Comparison of ENCODE assay signal across 11 cellular contexts in genomic region chr13:80141114-80141849, GRCh38.
DNase-seq lines count a peak whose midpoint lies in the region; ATAC-seq and TF ChIP-seq lines count a peak whose summit lies in the region.
"Had no signal": no experiment of that assay in that cellular context is flagged by ENCODE, and none has a peak within 500 bp of the region (broad histone marks: within the 10 kb centered on the region; RNA-seq: fewer than 3 reads in every experiment).

No MANE protein-coding gene starts in this region.

- H3K4me2 ChIP-seq in osteoblast (ENCODE audit: insufficient read depth, low read length) (peak overlapping the region; percentile 45), trophoblast cell (ENCODE audit: low read length) (no peak overlapping the region)
- H3K4me2 ChIP-seq: BLaER1 had no signal

- no peak overlapping the region for H4K91ac ChIP-seq in trophoblast cell (ENCODE audit: low read depth, low read length)

- H4K12ac ChIP-seq in trophoblast cell (ENCODE audit: low read depth, low read length), result no peak overlapping the region

- intact Hi-C loops in heart left ventricle (cut with DNase I), result loop anchor here in 2 of 10 donors (2.0 to 5.0 kb wide), 2 partner anchors 200 to 359 kb away; partner anchors contain the start of gene SPRY2 (in 1 of the 2)

- ATAC-seq in heart left ventricle, result peak; percentile 95 to 97 (median 96)
- no peak for ATAC-seq in activated naive CD8-positive, alpha-beta T cell treated with anti-CD3 and anti-CD28 coated beads, Interleukin-2, amount 50 U/mL, for 24 hours
- no peak for ATAC-seq in GM19324 (IDR thresholded peaks at IDR 0.05; ENCODE audit: low FRiP score, unreplicated experiment)
- ATAC-seq: activated CD4-positive, CD25-positive, alpha-beta regulatory T cell treated with anti-CD3 and anti-CD28 coated beads, Interleukin-2, amount 50 U/mL, for 24 hours had no signal

- H3K4me1 ChIP-seq in heart left ventricle (peaks cover 0 to 54% (median 25%) of the 10 kb centered on the region in 12 donors), osteoblast (ENCODE audit: insufficient read depth, low read length) (peaks cover 20% of the 10 kb centered on the region), trophoblast cell (ENCODE audit: control insufficient read depth in 1 of 2, insufficient read depth in 2 of 2, low read length in 2 of 2) (no peaks in the 10 kb centered on the region)
- H3K4me1 ChIP-seq: BLaER1 had no signal

- H3K79me1 ChIP-seq in trophoblast cell (ENCODE audit: low read length), result no peaks in the 10 kb centered on the region

- no peaks in the 10 kb centered on the region for H3K27me3 Mint-ChIP-seq in activated naive CD8-positive, alpha-beta T cell treated with anti-CD3 and anti-CD28 coated beads, Interleukin-2, amount 50 U/mL, for 24 hours

- DNase-seq in AG20443 (ENCODE audit: low spot score) (peak; percentile 61), amygdala (lab: John Stamatoyannopoulos, UW) (peak in 43 of 56 donors; percentile 5 to 75 (median 32)), heart left ventricle (peak in 4 of 5 donors; percentile 71 to 79 (median 76)), osteoblast (ENCODE audit: insufficient read length, low spot score, missing footprints) (peak; percentile 82), trophoblast cell (no peak), NOMO-1 (lab: John Stamatoyannopoulos, UW; ENCODE audit: unreplicated experiment in 2 of 2) (no peak)
- no peak for DNase-seq in activated naive CD8-positive, alpha-beta T cell treated with anti-CD3 and anti-CD28 coated beads, Interleukin-2, amount 50 U/mL, for 24 hours
- DNase-seq: NCI-H526 had no signal

- no peak overlapping the region for H3K9ac ChIP-seq in trophoblast cell (ENCODE audit: low read length)
- H3K9ac ChIP-seq: BLaER1 had no signal

- H3K79me2 ChIP-seq in osteoblast (ENCODE audit: insufficient read depth, low read length) (no peaks in the 10 kb centered on the region), trophoblast cell (ENCODE audit: control insufficient read depth, insufficient read depth, low read length, poor library complexity) (no peaks in the 10 kb centered on the region)

- no peak overlapping the region for H3K4ac ChIP-seq in trophoblast cell (ENCODE audit: low read depth, low read length)

- no peak overlapping the region for H4K8ac ChIP-seq in trophoblast cell (ENCODE audit: low read depth, low read length)

- H3K27me3 ChIP-seq in heart left ventricle (no peaks in the 10 kb centered on the region), osteoblast (ENCODE audit: insufficient read depth, low read length) (no peaks in the 10 kb centered on the region), trophoblast cell (ENCODE audit: insufficient read depth, low read length) (no peaks in the 10 kb centered on the region)
- H3K27me3 ChIP-seq: BLaER1 had no signal

- TF ChIP-seq CTCF in heart left ventricle (IDR thresholded peaks at IDR 0.05) (no peak), osteoblast (IDR thresholded peaks at IDR 0.05; ENCODE audit: extremely low read depth, low read depth, low read length) (no peak)

- no peaks in the 10 kb centered on the region for H3K36me3 Mint-ChIP-seq in activated naive CD8-positive, alpha-beta T cell treated with anti-CD3 and anti-CD28 coated beads, Interleukin-2, amount 50 U/mL, for 24 hours (ENCODE audit: low read depth)

- H2AFZ ChIP-seq in osteoblast (ENCODE audit: low read length) (peak overlapping the region; percentile 58), trophoblast cell (ENCODE audit: insufficient read depth, low read length, poor library complexity) (no peak overlapping the region)

- H3K4me3 ChIP-seq in heart left ventricle, result peak overlapping the region in 6 of 12 donors; percentile 1 to 18 (median 10)
- H3K4me3 ChIP-seq in osteoblast (ENCODE audit: insufficient read depth, low read length), result peak overlapping the region; percentile 0
- no peak overlapping the region for H3K4me3 ChIP-seq in trophoblast cell (ENCODE audit: low read depth, low read length)
- H3K4me3 ChIP-seq: BLaER1 had no signal

- H3K23ac ChIP-seq in trophoblast cell (ENCODE audit: low read length), result no peak overlapping the region

- H3K27ac ChIP-seq in heart left ventricle (peak overlapping the region in 11 of 12 donors; percentile 14 to 79 (median 67)), osteoblast (ENCODE audit: low read depth, low read length) (peak overlapping the region; percentile 40), trophoblast cell (ENCODE audit: low read depth, low read length) (no peak overlapping the region)
- H3K27ac ChIP-seq: BLaER1 had no signal

- no peaks in the 10 kb centered on the region for H3K36me3 ChIP-seq in heart left ventricle
- H3K36me3 ChIP-seq in osteoblast (ENCODE audit: insufficient read depth, low read length), result no peaks in the 10 kb centered on the region
- H3K36me3 ChIP-seq in trophoblast cell (ENCODE audit: control insufficient read depth in 1 of 2, insufficient read depth in 2 of 2, low read length in 2 of 2), result no peaks in the 10 kb centered on the region
- H3K36me3 ChIP-seq: BLaER1 had no signal

- no peak overlapping the region for H3K14ac ChIP-seq in trophoblast cell (ENCODE audit: low read length)

- no peak overlapping the region for H2BK12ac ChIP-seq in trophoblast cell (ENCODE audit: low read length)

- H2BK5ac ChIP-seq in trophoblast cell (ENCODE audit: low read depth, low read length, poor library complexity), result no peak overlapping the region

- no peaks in the 10 kb centered on the region for H3K9me3 Mint-ChIP-seq in activated naive CD8-positive, alpha-beta T cell treated with anti-CD3 and anti-CD28 coated beads, Interleukin-2, amount 50 U/mL, for 24 hours

- H3K27ac Mint-ChIP-seq in activated naive CD8-positive, alpha-beta T cell treated with anti-CD3 and anti-CD28 coated beads, Interleukin-2, amount 50 U/mL, for 24 hours, result no peak overlapping the region

- H3K4me1 Mint-ChIP-seq in activated naive CD8-positive, alpha-beta T cell treated with anti-CD3 and anti-CD28 coated beads, Interleukin-2, amount 50 U/mL, for 24 hours, result no peaks in the 10 kb centered on the region

- 40 to 47% (median 46%) methylated on average over 7 of the region's 7 CpGs for WGBS in heart left ventricle, 4 donors
- WGBS in trophoblast cell (ENCODE audit: extremely low coverage, insufficient coverage, insufficient read length), result no CpG with 5 or more reads among the region's 7 CpGs

- no peaks in the 10 kb centered on the region for H3K9me3 ChIP-seq in heart left ventricle
- H3K9me3 ChIP-seq in osteoblast (ENCODE audit: low read depth, low read length), result no peaks in the 10 kb centered on the region
- no peaks in the 10 kb centered on the region for H3K9me3 ChIP-seq in trophoblast cell (ENCODE audit: insufficient read depth, low read depth, low read length)
- H3K9me3 ChIP-seq: BLaER1 had no signal

- H3K4me3 Mint-ChIP-seq in activated naive CD8-positive, alpha-beta T cell treated with anti-CD3 and anti-CD28 coated beads, Interleukin-2, amount 50 U/mL, for 24 hours, result no peak overlapping the region

- TF ChIP-seq POLR2A in heart left ventricle (IDR thresholded peaks at IDR 0.05), result no peak

- no peak overlapping the region for H2AK5ac ChIP-seq in trophoblast cell (ENCODE audit: low read length)

- H4K20me1 ChIP-seq in osteoblast (ENCODE audit: insufficient read depth, low read length), result no peaks in the 10 kb centered on the region
- H4K20me1 ChIP-seq: BLaER1 had no signal

- no peak overlapping the region for H2BK120ac ChIP-seq in trophoblast cell (ENCODE audit: insufficient read depth, low read length, poor library complexity)

- H3K18ac ChIP-seq in trophoblast cell (ENCODE audit: low read length), result no peak overlapping the region

Comparison
In these comparisons a context has a peak if more than half of its experiments do, and no peak if none do; other contexts are left out.
1. DNase-seq: peak in AG20443 (single experiment), amygdala (43 of 56), heart left ventricle (4 of 5) and osteoblast (single experiment); none in trophoblast cell (0 of 2), NOMO-1 (0 of 2) and activated naive CD8-positive, alpha-beta T cell treated with anti-CD3 and anti-CD28 coated beads, Interleukin-2, amount 50 U/mL, for 24 hours (single experiment).
2. ATAC-seq: peak in heart left ventricle (4 of 4); none in activated naive CD8-positive, alpha-beta T cell treated with anti-CD3 and anti-CD28 coated beads, Interleukin-2, amount 50 U/mL, for 24 hours (single experiment) and GM19324 (single experiment).